ENCODE assay signal across 8 cellular contexts in the genomic region with DNA sequence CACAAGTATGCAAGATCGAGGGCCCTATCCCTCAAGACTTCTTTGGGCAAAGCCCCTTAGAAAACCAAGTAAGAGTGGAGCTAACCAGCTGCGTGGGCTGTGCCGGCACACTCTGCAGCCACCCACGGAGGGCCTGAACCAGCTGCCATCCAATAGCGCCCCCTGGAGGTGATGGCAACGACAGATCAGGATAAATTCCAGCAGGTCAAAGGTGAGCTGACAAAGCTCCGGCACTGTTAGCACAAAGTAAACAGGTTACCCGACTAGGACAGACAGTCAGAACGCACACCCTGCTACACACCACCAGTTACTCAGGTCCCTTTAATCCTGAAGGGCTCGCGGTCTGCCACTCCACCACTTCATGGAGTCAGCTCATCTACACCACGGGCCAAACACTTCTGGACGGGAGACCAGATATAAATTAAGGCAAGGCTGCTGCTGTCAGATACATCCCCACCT.
DNase-seq lines count a peak whose midpoint lies in the region; ATAC-seq and TF ChIP-seq lines count a peak whose summit lies in the region.

No MANE protein-coding gene starts in this region.

- no peak overlapping the region for H3K4me3 Mint-ChIP-seq in effector memory CD8-positive, alpha-beta T cell

- peaks cover 30 to 43% of the 10 kb centered on the region in 2 donors for H3K4me1 Mint-ChIP-seq in effector memory CD8-positive, alpha-beta T cell (ENCODE audit: low read depth in 2 of 2)

- TF ChIP-seq CTCF in NB4 (IDR thresholded peaks at IDR 0.05; ENCODE audit: low read depth, low read length): peak; percentile 86

- H3K4me3 ChIP-seq in NB4 (ENCODE audit: low read depth, low read length): no peak overlapping the region
- no peak overlapping the region for H3K4me3 ChIP-seq in muscle layer of colon (ENCODE audit: low read depth in 1 of 2, low read length in 2 of 2)

- DNase-seq in NCI-H1436 (lab: John Stamatoyannopoulos, UW) (peak; percentile 56), NCI-H1436 treated with DMSO at 0.1 percent for 48 hours (lab: John Stamatoyannopoulos, UW) (no peak), NB4 (ENCODE audit: low read depth) (peak; percentile 77)
- DNase-seq in activated CD4-positive, alpha-beta T cell treated with anti-CD3 and anti-CD28 coated beads, Interleukin-2, amount 50 U/mL, for 4 hours: peak; percentile 79
- DNase-seq in effector memory CD8-positive, alpha-beta T cell: peak; percentile 62 to 70 (median 67)
- DNase-seq in stimulated activated CD8-positive, alpha-beta memory T cell treated with anti-CD3 and anti-CD28 coated beads, Interleukin-7, amount 100 ng/mL, for 48 hours (ENCODE audit: extremely low read depth in 1 of 2, low read depth in 1 of 2): peak; percentile 33 to 43

- H3K9ac ChIP-seq in muscle layer of colon (ENCODE audit: low read length): peak overlapping the region; percentile 1

- no peaks in the 10 kb centered on the region for H3K9me3 Mint-ChIP-seq in effector memory CD8-positive, alpha-beta T cell

- H3K4me1 ChIP-seq in muscle layer of colon (ENCODE audit: insufficient read depth, low read length): peaks cover 27% of the 10 kb centered on the region

- H3K36me3 ChIP-seq in muscle layer of colon (ENCODE audit: insufficient read depth, low read length): peaks cover 51% of the 10 kb centered on the region

- no peaks in the 10 kb centered on the region for H3K9me3 ChIP-seq in muscle layer of colon (ENCODE audit: low read length)

- H3K27ac Mint-ChIP-seq in effector memory CD8-positive, alpha-beta T cell: no peak overlapping the region

- ATAC-seq in effector memory CD8-positive, alpha-beta T cell (replicated peaks): peak; percentile 51
- ATAC-seq in HG03135 (IDR thresholded peaks at IDR 0.05; ENCODE audit: unreplicated experiment): no peak

- H3K36me3 Mint-ChIP-seq in effector memory CD8-positive, alpha-beta T cell (ENCODE audit: insufficient read depth): peaks cover 14% of the 10 kb centered on the region

- H3K27me3 ChIP-seq in muscle layer of colon (ENCODE audit: control insufficient read depth in 1 of 2, insufficient read depth in 2 of 2, low read length in 2 of 2): no peaks in the 10 kb centered on the region

- H3K27ac ChIP-seq in muscle layer of colon (ENCODE audit: low read depth, low read length): no peak overlapping the region

- H3K27me3 Mint-ChIP-seq in effector memory CD8-positive, alpha-beta T cell: no peaks in the 10 kb centered on the region

- no peak for TF ChIP-seq POLR2A in NB4 (IDR thresholded peaks at IDR 0.05; ENCODE audit: extremely low read depth, insufficient read length)
